8 cellular contexts compared by ENCODE assay signal in the genomic region with DNA sequence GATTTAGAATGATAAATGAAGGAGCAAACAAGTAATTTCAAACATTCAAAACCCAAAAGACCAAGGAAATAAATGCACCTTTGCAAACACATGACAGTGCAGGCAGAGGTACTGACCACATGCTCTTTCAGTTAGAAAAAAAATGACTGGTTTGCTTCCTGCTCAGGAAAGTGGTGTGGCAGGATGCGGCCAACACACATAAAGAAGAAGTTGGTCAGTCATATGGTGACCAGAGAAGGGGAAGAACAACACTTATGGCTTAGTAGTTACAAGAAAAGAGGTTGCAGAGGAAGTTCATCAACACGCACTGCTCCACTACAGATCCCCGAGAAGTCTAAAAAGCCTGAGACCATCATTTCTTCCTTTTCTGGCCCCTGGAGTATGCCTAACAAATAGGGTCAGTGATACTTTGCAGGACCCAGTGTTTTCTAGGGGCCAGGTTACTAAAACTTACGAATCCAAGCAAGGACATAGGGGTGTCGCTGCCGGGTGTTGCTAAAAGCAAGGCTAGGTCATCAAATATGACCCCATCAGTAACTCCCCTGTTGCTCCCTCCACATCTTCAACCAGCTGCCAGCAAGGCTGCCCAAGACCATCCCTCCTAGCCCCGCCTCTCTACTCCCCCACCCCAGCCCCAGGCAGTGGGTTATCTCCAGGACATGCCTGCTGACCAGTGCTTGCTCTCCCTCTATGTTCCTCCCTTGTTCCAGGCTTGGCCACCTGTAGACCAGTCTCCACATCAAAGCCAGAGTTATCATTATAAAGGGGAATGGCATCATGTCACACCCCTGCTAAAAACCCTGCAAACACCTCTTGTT. TPM values are rescaled to one million over a fixed set of nuclear protein-coding genes. Genes with fewer than 3 reads are reported as not detected.
DNase-seq lines count a peak whose midpoint lies in the region; ATAC-seq lines count a peak whose summit lies in the region.

No MANE protein-coding gene starts in this region.

- H3K27me3 Mint-ChIP-seq in activated naive CD8-positive, alpha-beta T cell treated with anti-CD3 and anti-CD28 coated beads for 36 hours, result peaks cover 13% of the 10 kb centered on the region

- H3K4me2 ChIP-seq in BLaER1 treated with 17β-estradiol and CSF1 and Interleukin-3, amounts not matched to agents 10 nM and 100 nM, result peak overlapping the region; percentile 71 to 96 (median 78)

- peaks cover 31% of the 10 kb centered on the region for H3K4me1 Mint-ChIP-seq in activated naive CD8-positive, alpha-beta T cell treated with anti-CD3 and anti-CD28 coated beads for 36 hours

- ATAC-seq in GM19372 (IDR thresholded peaks at IDR 0.05; ENCODE audit: low read depth, unreplicated experiment) (peak; percentile 97), HG03196 (IDR thresholded peaks at IDR 0.05; ENCODE audit: unreplicated experiment) (peak; percentile 97)
- peak; percentile 77 for ATAC-seq in stimulated activated naive CD8-positive, alpha-beta T cell treated with anti-CD3 and anti-CD28 coated beads, Interleukin-15, Interleukin-2, amounts not matched to agents 100 U/mL and 50 U/mL, for 24 hours

- H3K4me1 ChIP-seq in BLaER1 treated with 17β-estradiol and CSF1 and Interleukin-3, amounts not matched to agents 10 nM and 100 nM, result peaks cover 27 to 80% (median 56%) of the 10 kb centered on the region in 10 experiments

- H3K27ac ChIP-seq in BLaER1 treated with 17β-estradiol and CSF1 and Interleukin-3, amounts not matched to agents 10 nM and 100 nM, result peak overlapping the region in 6 of 11 experiments; percentile 50 to 84 (median 75); a peak in 12 of 22 replicates

- peak overlapping the region in 2 of 10 experiments; percentile 4 to 9; a peak in 1 of 20 replicates for H3K4me3 ChIP-seq in BLaER1 treated with 17β-estradiol and CSF1 and Interleukin-3, amounts not matched to agents 10 nM and 100 nM

- peaks cover 6% of the 10 kb centered on the region for H3K36me3 Mint-ChIP-seq in activated naive CD8-positive, alpha-beta T cell treated with anti-CD3 and anti-CD28 coated beads for 36 hours

- peaks cover 4% of the 10 kb centered on the region for H3K9me3 Mint-ChIP-seq in activated naive CD8-positive, alpha-beta T cell treated with anti-CD3 and anti-CD28 coated beads for 36 hours

- peak overlapping the region in 5 of 11 experiments; percentile 11 to 56 (median 48); a peak in 8 of 22 replicates for H3K9ac ChIP-seq in BLaER1 treated with 17β-estradiol and CSF1 and Interleukin-3, amounts not matched to agents 10 nM and 100 nM

- DNase-seq in activated naive CD8-positive, alpha-beta T cell treated with anti-CD3 and anti-CD28 coated beads for 36 hours, result peak; percentile 14
- DNase-seq in stimulated activated naive CD8-positive, alpha-beta T cell treated with anti-CD3 and anti-CD28 coated beads, Interleukin-15, Interleukin-2, amounts not matched to agents 100 U/mL and 50 U/mL, for 24 hours, result no peak
- DNase-seq in activated CD4-positive, alpha-beta T cell treated with anti-CD3 and anti-CD28 coated beads for 1 hour, result no peak
- no peak for DNase-seq in NCI-H1694 treated with DMSO at 0.1 percent for 48 hours (lab: John Stamatoyannopoulos, UW)
- no peak for DNase-seq in stimulated activated naive CD4-positive, alpha-beta T cell (lab: John Stamatoyannopoulos, UW)

- H3K27ac Mint-ChIP-seq in activated naive CD8-positive, alpha-beta T cell treated with anti-CD3 and anti-CD28 coated beads for 36 hours, result peak overlapping the region; percentile 14

- peaks cover 0 to 37% (median 0%) of the 10 kb centered on the region in 11 experiments; a peak in 5 of 22 replicates for H3K36me3 ChIP-seq in BLaER1 treated with 17β-estradiol and CSF1 and Interleukin-3, amounts not matched to agents 10 nM and 100 nM

- H3K9me3 ChIP-seq in BLaER1 treated with 17β-estradiol and CSF1 and Interleukin-3, amounts not matched to agents 10 nM and 100 nM (replicated peaks in 1 of 11), result peaks cover 0 to 20% (median 4%) of the 10 kb centered on the region in 11 experiments; a peak in 10 of 22 replicates

- H3K4me3 Mint-ChIP-seq in activated naive CD8-positive, alpha-beta T cell treated with anti-CD3 and anti-CD28 coated beads for 36 hours, result no peak overlapping the region

- H3K27me3 ChIP-seq in BLaER1 treated with 17β-estradiol and CSF1 and Interleukin-3, amounts not matched to agents 10 nM and 100 nM, result no peaks in the 10 kb centered on the region

- no peaks in the 10 kb centered on the region for H4K20me1 ChIP-seq in BLaER1 treated with 17β-estradiol and CSF1 and Interleukin-3, amounts not matched to agents 10 nM and 100 nM

RNA-seq across cellular contexts. Expression of gene ATP8B4, which starts 11.2 kb away (rescaled TPM):
- 1 to 10 TPM; 3.4 to 3.5 TPM for total RNA-seq in activated naive CD8-positive, alpha-beta T cell treated with anti-CD3 and anti-CD28 coated beads for 36 hours
